ENCODE assay signal across 9 cellular contexts in genomic region chr1:21586926-21587601, GRCh38.
DNase-seq lines count a peak whose midpoint lies in the region; ATAC-seq and TF ChIP-seq lines count a peak whose summit lies in the region.
"Had no signal": no experiment of that assay in that cellular context is flagged by ENCODE, and none has a peak within 500 bp of the region (broad histone marks: within the 10 kb centered on the region; RNA-seq: fewer than 3 reads in every experiment).

No MANE protein-coding gene starts in this region.

- no peaks in the 10 kb centered on the region for H4K20me1 ChIP-seq in MM.1S (ENCODE audit: insufficient read depth, low read length)

- no peak overlapping the region for H3K9ac ChIP-seq in MM.1S (ENCODE audit: low read length)

- H3K9me3 ChIP-seq in MM.1S (replicated peaks; ENCODE audit: insufficient read depth, low read length), result no peaks in the 10 kb centered on the region
- H3K9me3 ChIP-seq in lung (ENCODE audit: control insufficient read depth in 2 of 2, insufficient read depth in 1 of 2, low read length in 1 of 2), result peaks cover 0 to 2% of the 10 kb centered on the region in 2 donors

- no peak overlapping the region for H3K4me3 ChIP-seq in MM.1S (ENCODE audit: low read length)
- no peak overlapping the region for H3K4me3 ChIP-seq in lung

- H3K4me2 ChIP-seq in MM.1S (ENCODE audit: low read depth, low read length), result peak overlapping the region; percentile 18; the same call in 1 of the 2 replicates

- H2AFZ ChIP-seq in MM.1S (ENCODE audit: low read length), result no peak overlapping the region; the same call in 1 of the 2 replicates

- no peak for TF ChIP-seq POLR2A in GM18505 (IDR thresholded peaks at IDR 0.05; ENCODE audit: borderline replicate concordance, extremely low read depth, insufficient read depth, insufficient read length)

- no peaks in the 10 kb centered on the region for H3K4me1 ChIP-seq in MM.1S (ENCODE audit: low read length)
- peaks cover 0 to 5% of the 10 kb centered on the region in 2 donors for H3K4me1 ChIP-seq in lung (ENCODE audit: control insufficient read depth in 2 of 2, insufficient read depth in 2 of 2, low read length in 2 of 2)

- no peaks in the 10 kb centered on the region for H3F3A ChIP-seq in MM.1S (ENCODE audit: insufficient read depth, low read length)

- H3K36me3 ChIP-seq in MM.1S (replicated peaks; ENCODE audit: insufficient read depth, low read length), result no peaks in the 10 kb centered on the region
- no peaks in the 10 kb centered on the region for H3K36me3 ChIP-seq in lung (ENCODE audit: control insufficient read depth in 2 of 2, insufficient read depth in 2 of 2, low read length in 2 of 2)

- TF ChIP-seq CTCF in MM.1S (IDR thresholded peaks at IDR 0.05; ENCODE audit: low read length) (no peak), lung (IDR thresholded peaks at IDR 0.05; ENCODE audit: control extremely low read depth, extremely low read depth) (no peak)

- H3K9me2 ChIP-seq in MM.1S (replicated peaks; ENCODE audit: insufficient read depth, low read length), result no peaks in the 10 kb centered on the region

- H3K27ac ChIP-seq in MM.1S (ENCODE audit: low read length), result no peak overlapping the region
- H3K27ac ChIP-seq in lung (ENCODE audit: low read depth in 1 of 2, low read length in 1 of 2), result no peak overlapping the region

- DNase-seq in AG08395 (ENCODE audit: low spot score) (peak; percentile 90), MM.1S (no peak), dermis blood vessel endothelial cell (peak; percentile 90), lung (ENCODE audit: low spot score) (peak; percentile 73), NCI-H1436 (lab: John Stamatoyannopoulos, UW) (no peak)
- no peak for DNase-seq in stimulated activated CD4-positive, alpha-beta T cell treated with anti-CD3 and anti-CD28 coated beads, Interleukin-4, amount 100 ng/mL, for 24 hours
- DNase-seq: activated B cell treated with CpG ODN at 0.5 μM for 24 hours had no signal

- ATAC-seq in lung (ENCODE audit: insufficient read depth, low FRiP score) (peak; percentile 75), GM18505 (IDR thresholded peaks at IDR 0.05; ENCODE audit: unreplicated experiment) (no peak), HG03045 (IDR thresholded peaks at IDR 0.05; ENCODE audit: unreplicated experiment) (no peak)

- H3K79me2 ChIP-seq in MM.1S (ENCODE audit: low read length), result no peaks in the 10 kb centered on the region

- 30 to 50% methylated on average over 24 of the region's 24 CpGs for WGBS in lung, 2 donors

- peaks cover 95% of the 10 kb centered on the region for H3K27me3 ChIP-seq in MM.1S (replicated peaks; ENCODE audit: insufficient read depth, low read length)
- no peaks in the 10 kb centered on the region for H3K27me3 ChIP-seq in lung (ENCODE audit: control insufficient read depth, insufficient read depth)

Comparison
In these comparisons a context has a peak if more than half of its experiments do, and no peak if none do; other contexts are left out.
1. DNase-seq: peak in AG08395 (single experiment), dermis blood vessel endothelial cell (single experiment) and lung (single experiment); none in MM.1S (single experiment), NCI-H1436 (single experiment) and stimulated activated CD4-positive, alpha-beta T cell treated with anti-CD3 and anti-CD28 coated beads, Interleukin-4, amount 100 ng/mL, for 24 hours (single experiment).